In the genomic region with DNA sequence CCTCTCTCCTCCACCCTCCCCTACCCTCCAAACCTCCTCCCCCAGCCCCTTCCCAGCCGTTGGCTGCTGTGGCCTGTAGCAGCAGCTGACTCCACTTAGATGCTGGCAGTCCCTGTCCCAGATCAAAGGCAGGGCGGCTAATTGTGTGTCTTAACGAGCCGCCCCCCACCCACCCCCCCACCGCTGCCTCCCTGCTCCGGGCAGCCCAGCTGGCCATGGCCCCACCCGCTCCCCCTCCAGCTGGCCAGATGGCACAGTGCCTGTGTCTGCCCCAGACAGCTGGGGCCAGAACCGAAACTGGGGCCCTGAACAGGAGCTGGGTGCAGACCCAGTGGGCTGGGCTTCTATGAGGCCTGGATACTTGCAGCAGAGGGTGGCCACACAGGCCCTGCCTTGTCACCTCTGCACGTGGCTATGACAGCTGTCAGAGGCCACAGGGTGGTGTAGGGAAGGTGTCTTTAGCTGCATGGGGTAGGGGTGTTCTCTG, we compare ENCODE assay signal across 10 cellular contexts. TPM values are rescaled to one million over a fixed set of nuclear protein-coding genes. Genes with fewer than 3 reads are reported as not detected.
A peak's percentile ranks its signal among the peaks of the same experiment; 100 is the strongest.
DNase-seq lines count a peak whose midpoint lies in the region; ATAC-seq and TF ChIP-seq lines count a peak whose summit lies in the region.
"Had no signal": no experiment of that assay in that cellular context is flagged by ENCODE, and none has a peak within 500 bp of the region (broad histone marks: within the 10 kb centered on the region; RNA-seq: fewer than 3 reads in every experiment).

No MANE protein-coding gene starts in this region.

- no peaks in the 10 kb centered on the region for H3K27me3 ChIP-seq in naive thymus-derived CD4-positive, alpha-beta T cell (ENCODE audit: control insufficient read depth in 2 of 2, insufficient read depth in 2 of 2, low read length in 2 of 2)
- H3K27me3 ChIP-seq in brain microvascular endothelial cell (replicated peaks) = peaks cover 62% of the 10 kb centered on the region

- H3K36me3 ChIP-seq in mucosa of descending colon (ENCODE audit: low read depth) (no peaks in the 10 kb centered on the region), brain microvascular endothelial cell (replicated peaks) (no peaks in the 10 kb centered on the region)
- H3K36me3 ChIP-seq in naive thymus-derived CD4-positive, alpha-beta T cell (ENCODE audit: control insufficient read depth in 2 of 3, insufficient read depth in 3 of 3, low read length in 3 of 3) = no peaks in the 10 kb centered on the region

- DNase-seq in NCI-H524 (lab: John Stamatoyannopoulos, UW) (peak; percentile 93 to 96), mucosa of descending colon (peak in 1 of 3 donors; percentile 49), brain microvascular endothelial cell (no peak), CD14-positive monocyte (ENCODE audit: low spot score) (no peak)
- no peak for DNase-seq in naive thymus-derived CD4-positive, alpha-beta T cell
- no peak for DNase-seq in activated CD8-positive, alpha-beta memory T cell treated with anti-CD3 and anti-CD28 coated beads, Interleukin-2, amount 50 U/mL, for 48 hours
- DNase-seq: activated naive CD8-positive, alpha-beta T cell treated with anti-CD3 and anti-CD28 coated beads, Interleukin-2, amount 10 ng/mL, durations not matched to agents 7 days and 5 days had no signal

- in situ Hi-C loops in brain microvascular endothelial cell (cut with HindIII; ENCODE audit: low pct_ligation_motif_present, low sequenced_read_pairs) = no loop called here

- POLR2A ChIA-PET in naive thymus-derived CD4-positive, alpha-beta T cell (lab: Charles Lee) = interaction anchor here (0.5 to 13.6 kb wide), 6 partner anchors 7 to 368 kb away, joined by 3 to 305 read pairs (median 11); partner anchors contain the start of gene WNT10A

- no peak overlapping the region for H3K27ac ChIP-seq in naive thymus-derived CD4-positive, alpha-beta T cell (ENCODE audit: low read depth, low read length)
- no peak overlapping the region for H3K27ac ChIP-seq in brain microvascular endothelial cell

- peaks cover 0 to 5% (median 0%) of the 10 kb centered on the region in 5 donors for H3K36me3 Mint-ChIP-seq in naive thymus-derived CD4-positive, alpha-beta T cell
- peaks cover 0 to 12% of the 10 kb centered on the region in 2 donors for H3K36me3 Mint-ChIP-seq in CD14-positive monocyte
- H3K36me3 Mint-ChIP-seq: activated naive CD8-positive, alpha-beta T cell treated with anti-CD3 and anti-CD28 coated beads, Interleukin-2, amount 10 ng/mL, durations not matched to agents 7 days and 5 days had no signal

- H3K4me3 Mint-ChIP-seq in naive thymus-derived CD4-positive, alpha-beta T cell = no peak overlapping the region
- no peak overlapping the region for H3K4me3 Mint-ChIP-seq in CD14-positive monocyte
- H3K4me3 Mint-ChIP-seq: activated naive CD8-positive, alpha-beta T cell treated with anti-CD3 and anti-CD28 coated beads, Interleukin-2, amount 10 ng/mL, durations not matched to agents 7 days and 5 days had no signal

- H3K27me3 Mint-ChIP-seq in naive thymus-derived CD4-positive, alpha-beta T cell = peaks cover 0 to 86% (median 0%) of the 10 kb centered on the region in 5 donors
- peaks cover 57 to 84% (median 60%) of the 10 kb centered on the region in 3 donors for H3K27me3 Mint-ChIP-seq in CD14-positive monocyte (ENCODE audit: low read depth in 3 of 3)

- H3K27ac Mint-ChIP-seq in naive thymus-derived CD4-positive, alpha-beta T cell = peak overlapping the region in 3 of 9 donors; percentile 27 to 38 (median 32)
- no peak overlapping the region for H3K27ac Mint-ChIP-seq in CD14-positive monocyte
- H3K27ac Mint-ChIP-seq: activated naive CD8-positive, alpha-beta T cell treated with anti-CD3 and anti-CD28 coated beads, Interleukin-2, amount 10 ng/mL, durations not matched to agents 7 days and 5 days had no signal

- ATAC-seq in GM18511 (IDR thresholded peaks at IDR 0.05; ENCODE audit: unreplicated experiment) (peak; percentile 59), HG02642 (IDR thresholded peaks at IDR 0.05; ENCODE audit: poor library complexity, unreplicated experiment) (peak; percentile 36), mucosa of descending colon (peak; percentile 44)
- no peak for ATAC-seq in naive thymus-derived CD4-positive, alpha-beta T cell

- H3K9me3 Mint-ChIP-seq in naive thymus-derived CD4-positive, alpha-beta T cell = peaks cover 0 to 2% (median 0%) of the 10 kb centered on the region in 11 donors
- H3K9me3 Mint-ChIP-seq in CD14-positive monocyte = peaks cover 0 to 14% (median 3%) of the 10 kb centered on the region in 7 donors
- H3K9me3 Mint-ChIP-seq: activated naive CD8-positive, alpha-beta T cell treated with anti-CD3 and anti-CD28 coated beads, Interleukin-2, amount 10 ng/mL, durations not matched to agents 7 days and 5 days had no signal

- intact Hi-C loops in mucosa of descending colon (cut with DNase I, micrococcal nuclease) = no loop called here
- intact Hi-C loops in naive thymus-derived CD4-positive, alpha-beta T cell (cut with micrococcal nuclease) = no loop called here
- intact Hi-C loops in CD14-positive monocyte (cut with micrococcal nuclease) = no loop called here

- TF ChIP-seq CTCF in mucosa of descending colon (IDR thresholded peaks at IDR 0.05) = no peak
- TF ChIP-seq CTCF in brain microvascular endothelial cell (IDR thresholded peaks at IDR 0.05; ENCODE audit: low read depth, low read length, missing control alignments) = no peak
- TF ChIP-seq CTCF in CD14-positive monocyte (IDR thresholded peaks at IDR 0.05) = no peak

- H3K4me1 Mint-ChIP-seq in naive thymus-derived CD4-positive, alpha-beta T cell = peaks cover 6 to 38% (median 32%) of the 10 kb centered on the region in 7 donors
- H3K4me1 Mint-ChIP-seq in CD14-positive monocyte = peaks cover 8% of the 10 kb centered on the region

- CTCF ChIA-PET in naive thymus-derived CD4-positive, alpha-beta T cell (lab: Charles Lee) = interaction anchor here (3.8 to 19.9 kb wide), 2 partner anchors 10 to 11 kb away, joined by 25 to 627 read pairs; no protein-coding TSS in a partner anchor

- H3K9me3 ChIP-seq in mucosa of descending colon = no peaks in the 10 kb centered on the region
- H3K9me3 ChIP-seq in naive thymus-derived CD4-positive, alpha-beta T cell (ENCODE audit: control insufficient read depth in 2 of 3, low read length in 3 of 3) = no peaks in the 10 kb centered on the region

- H3K4me1 ChIP-seq in mucosa of descending colon (ENCODE audit: low read depth) = peaks cover 9% of the 10 kb centered on the region
- H3K4me1 ChIP-seq in naive thymus-derived CD4-positive, alpha-beta T cell (ENCODE audit: control insufficient read depth in 2 of 2, insufficient read depth in 2 of 2, low read length in 2 of 2) = peaks cover 9 to 16% of the 10 kb centered on the region in 2 donors

- H3K4me3 ChIP-seq in mucosa of descending colon (no peak overlapping the region), brain microvascular endothelial cell (ENCODE audit: low read depth, low read length) (no peak overlapping the region)
- H3K4me3 ChIP-seq in naive thymus-derived CD4-positive, alpha-beta T cell (ENCODE audit: low read length) = no peak overlapping the region

RNA-seq across cellular contexts. Expression of gene WNT10A, which starts 5.9 kb away (rescaled TPM):
- 1 to 10 TPM in 1 of 3 donors, under 1 TPM in 2; 0.17 to 1.1 (median 0.22) TPM for total RNA-seq in mucosa of descending colon
- 1 to 10 TPM in 4 of 5 experiments, under 1 TPM in 1; 0.19 to 4.2 (median 3.0) TPM for total RNA-seq in naive thymus-derived CD4-positive, alpha-beta T cell
- 1 to 10 TPM in 1 of 2 donors, under 1 TPM in 1; 0.61 to 1.2 TPM for polyA plus RNA-seq in naive thymus-derived CD4-positive, alpha-beta T cell
- polyA plus RNA-seq in CD14-positive monocyte = not detected

RNA-seq across cellular contexts. Expression of gene WNT6, which starts 26.9 kb away (rescaled TPM):
- total RNA-seq in mucosa of descending colon = 1 to 10 TPM in 1 of 3 donors, under 1 TPM in 2; 0.39 to 5.7 (median 0.41) TPM
- under 1 TPM in 1 of 5 experiments, not detected in 4; 0.22 TPM for total RNA-seq in naive thymus-derived CD4-positive, alpha-beta T cell
- polyA plus RNA-seq in naive thymus-derived CD4-positive, alpha-beta T cell = under 1 TPM in 1 of 2 donors, not detected in 1; 0.11 TPM
- polyA plus RNA-seq in CD14-positive monocyte = under 1 TPM; 0.27 to 0.37 TPM
- total RNA-seq: activated naive CD8-positive, alpha-beta T cell treated with anti-CD3 and anti-CD28 coated beads, Interleukin-2, amount 10 ng/mL, durations not matched to agents 7 days and 5 days; T-helper 1 cell treated with Interleukin-12 subunit alpha and Interleukin-12 subunit beta and Interleukin-4 antibody, amounts not matched to agents 30 ng/mL and 1 ng/mL, for 36 hours had no signal

RNA-seq across cellular contexts. Expression of gene PRKAG3, which starts 54.9 kb away (rescaled TPM):
- total RNA-seq in mucosa of descending colon = not detected
- total RNA-seq in naive thymus-derived CD4-positive, alpha-beta T cell = not detected
- polyA plus RNA-seq in naive thymus-derived CD4-positive, alpha-beta T cell = not detected
- not detected for polyA plus RNA-seq in CD14-positive monocyte
- total RNA-seq: activated naive CD8-positive, alpha-beta T cell treated with anti-CD3 and anti-CD28 coated beads, Interleukin-2, amount 10 ng/mL, durations not matched to agents 7 days and 5 days; T-helper 1 cell treated with Interleukin-12 subunit alpha and Interleukin-12 subunit beta and Interleukin-4 antibody, amounts not matched to agents 30 ng/mL and 1 ng/mL, for 36 hours had no signal

Comparison
In these comparisons a context has a peak if more than half of its experiments do, and no peak if none do; other contexts are left out.
1. DNase-seq: peak in NCI-H524 (2 of 2); none in naive thymus-derived CD4-positive, alpha-beta T cell (0 of 9), brain microvascular endothelial cell (single experiment), activated CD8-positive, alpha-beta memory T cell treated with anti-CD3 and anti-CD28 coated beads, Interleukin-2, amount 50 U/mL, for 48 hours (single experiment) and CD14-positive monocyte (single experiment).